ENCODE assay signal across 19 cellular contexts in genomic region chr16:15716694-15717447, GRCh38.
DNase-seq lines count a peak whose midpoint lies in the region; ATAC-seq, FAIRE-seq and TF ChIP-seq lines count a peak whose summit lies in the region.
"Had no signal": no experiment of that assay in that cellular context is flagged by ENCODE, and none has a peak within 500 bp of the region (broad histone marks: within the 10 kb centered on the region; RNA-seq: fewer than 3 reads in every experiment).

No MANE protein-coding gene starts in this region.

- H3K36me3 ChIP-seq in bronchial epithelial cell (ENCODE audit: control insufficient read depth, insufficient read depth, low read length) (peaks cover 21% of the 10 kb centered on the region), upper lobe of right lung (peaks cover 34% of the 10 kb centered on the region), SJCRH30 (no peaks in the 10 kb centered on the region)

- H3K36me3 Mint-ChIP-seq in activated naive CD4-positive, alpha-beta T cell treated with anti-CD3 and anti-CD28 coated beads, Interleukin-2, amount 50 U/mL, for 72 hours, result no peaks in the 10 kb centered on the region

- H3K9me3 ChIP-seq in upper lobe of right lung, result no peaks in the 10 kb centered on the region
- no peaks in the 10 kb centered on the region for H3K9me3 ChIP-seq in SJCRH30 (replicated peaks)

- no peak overlapping the region for H3K4me3 ChIP-seq in bronchial epithelial cell (ENCODE audit: low read depth, low read length)
- H3K4me3 ChIP-seq in upper lobe of right lung, result no peak overlapping the region
- H3K4me3 ChIP-seq in SJCRH30, result no peak overlapping the region
- H3K4me3 ChIP-seq: GM23338 had no signal

- TF ChIP-seq CTCF in bronchial epithelial cell (IDR thresholded peaks at IDR 0.05; ENCODE audit: insufficient read depth, low read length, severe bottlenecking) (no peak), upper lobe of right lung (IDR thresholded peaks at IDR 0.05) (no peak)

- peak; percentile 32 for FAIRE-seq in bronchial epithelial cell (lab: Jason Lieb, UNC)
- FAIRE-seq: D721Med, GM12892 had no signal

- intact Hi-C loops in upper lobe of right lung (cut with DNase I), result no loop called here

- H3K27me3 ChIP-seq in bronchial epithelial cell (ENCODE audit: control insufficient read depth, insufficient read depth, low read length) (no peaks in the 10 kb centered on the region), upper lobe of right lung (no peaks in the 10 kb centered on the region), SJCRH30 (no peaks in the 10 kb centered on the region)

- H3K9me3 Mint-ChIP-seq in activated naive CD4-positive, alpha-beta T cell treated with anti-CD3 and anti-CD28 coated beads, Interleukin-2, amount 50 U/mL, for 72 hours, result no peaks in the 10 kb centered on the region
- H3K9me3 Mint-ChIP-seq: CD8-positive, alpha-beta T cell; H9 had no signal

- H3K4me1 ChIP-seq in upper lobe of right lung (no peaks in the 10 kb centered on the region), SJCRH30 (no peaks in the 10 kb centered on the region)

- H3K27ac ChIP-seq in upper lobe of right lung (no peak overlapping the region), SJCRH30 (no peak overlapping the region)
- H3K27ac ChIP-seq: 22Rv1 had no signal

- ATAC-seq in activated naive CD4-positive, alpha-beta T cell treated with anti-CD3 and anti-CD28 coated beads, Interleukin-2, amount 50 U/mL, for 72 hours, result no peak
- ATAC-seq in upper lobe of right lung (peak; percentile 8), GM18861 (IDR thresholded peaks at IDR 0.05; ENCODE audit: unreplicated experiment) (no peak)
- ATAC-seq: CD8-positive, alpha-beta T cell; GM23338 had no signal

- no peak for DNase-seq in activated naive CD4-positive, alpha-beta T cell treated with anti-CD3 and anti-CD28 coated beads, Interleukin-2, amount 50 U/mL, for 72 hours (ENCODE audit: low spot score in 2 of 2)
- DNase-seq in activated naive CD4-positive, alpha-beta T cell (lab: John Stamatoyannopoulos, UW), result no peak
- DNase-seq in bronchial epithelial cell (ENCODE audit: low read depth) (no peak), iPS-NIHi11 (ENCODE audit: low spot score) (peak; percentile 2), upper lobe of right lung (no peak), SJCRH30 (no peak), RKO (ENCODE audit: low spot score) (no peak)
- DNase-seq: CD8-positive, alpha-beta T cell; COR-L47; DMS153; DMS79 treated with DMSO at 0.1 percent for 48 hours; EL; GDM1; H9 had no signal

- peak overlapping the region; percentile 68 to 77 for H3K27ac Mint-ChIP-seq in activated naive CD4-positive, alpha-beta T cell treated with anti-CD3 and anti-CD28 coated beads, Interleukin-2, amount 50 U/mL, for 72 hours
- H3K27ac Mint-ChIP-seq: CD8-positive, alpha-beta T cell; GM23338 had no signal
